ENCODE assay signal across 13 cellular contexts in genomic region chr12:113899844-113900471, GRCh38.
DNase-seq lines count a peak whose midpoint lies in the region; ATAC-seq lines count a peak whose summit lies in the region.
"Had no signal": no experiment of that assay in that cellular context is flagged by ENCODE, and none has a peak within 500 bp of the region (broad histone marks: within the 10 kb centered on the region; RNA-seq: fewer than 3 reads in every experiment).

No MANE protein-coding gene starts in this region.

- no peaks in the 10 kb centered on the region for H3K27me3 Mint-ChIP-seq in stimulated activated naive CD8-positive, alpha-beta T cell treated with anti-CD3 and anti-CD28 coated beads, Interleukin-15, amount 100 ng/mL, for 72 hours
- H3K27me3 Mint-ChIP-seq in activated T-helper 17 cell treated with anti-CD3 and anti-CD28 coated beads, Interleukin-2, amount 50 U/mL, for 72 hours, result no peaks in the 10 kb centered on the region

- no peaks in the 10 kb centered on the region for H3K4me1 Mint-ChIP-seq in stimulated activated naive CD8-positive, alpha-beta T cell treated with anti-CD3 and anti-CD28 coated beads, Interleukin-15, amount 100 ng/mL, for 72 hours
- peaks cover 10% of the 10 kb centered on the region for H3K4me1 Mint-ChIP-seq in activated T-helper 17 cell treated with anti-CD3 and anti-CD28 coated beads, Interleukin-2, amount 50 U/mL, for 72 hours

- no peak overlapping the region for H3K4me3 Mint-ChIP-seq in stimulated activated naive CD8-positive, alpha-beta T cell treated with anti-CD3 and anti-CD28 coated beads, Interleukin-15, amount 100 ng/mL, for 72 hours
- H3K4me3 Mint-ChIP-seq in activated T-helper 17 cell treated with anti-CD3 and anti-CD28 coated beads, Interleukin-2, amount 50 U/mL, for 72 hours, result no peak overlapping the region

- no peak for ATAC-seq in stimulated activated naive CD8-positive, alpha-beta T cell treated with anti-CD3 and anti-CD28 coated beads, Interleukin-15, amount 100 ng/mL, for 72 hours
- no peak for ATAC-seq in stimulated activated naive CD8-positive, alpha-beta T cell treated with anti-CD3 and anti-CD28 coated beads, Interleukin-15, Interleukin-2, amounts not matched to agents 100 U/mL and 50 U/mL, for 24 hours
- ATAC-seq in activated T-helper 17 cell treated with anti-CD3 and anti-CD28 coated beads, Interleukin-2, amount 50 U/mL, for 72 hours (replicated peaks), result no peak
- ATAC-seq in GM21526 (IDR thresholded peaks at IDR 0.05; ENCODE audit: low FRiP score, unreplicated experiment), result no peak

- no peaks in the 10 kb centered on the region for H3K9me3 Mint-ChIP-seq in stimulated activated naive CD8-positive, alpha-beta T cell treated with anti-CD3 and anti-CD28 coated beads, Interleukin-15, amount 100 ng/mL, for 72 hours
- H3K9me3 Mint-ChIP-seq in activated T-helper 17 cell treated with anti-CD3 and anti-CD28 coated beads, Interleukin-2, amount 50 U/mL, for 72 hours, result no peaks in the 10 kb centered on the region

- peak overlapping the region; percentile 84 to 96 for H3K27ac Mint-ChIP-seq in stimulated activated naive CD8-positive, alpha-beta T cell treated with anti-CD3 and anti-CD28 coated beads, Interleukin-15, amount 100 ng/mL, for 72 hours
- no peak overlapping the region for H3K27ac Mint-ChIP-seq in activated T-helper 17 cell treated with anti-CD3 and anti-CD28 coated beads, Interleukin-2, amount 50 U/mL, for 72 hours

- peaks cover 70% of the 10 kb centered on the region for H3K36me3 Mint-ChIP-seq in activated T-helper 17 cell treated with anti-CD3 and anti-CD28 coated beads, Interleukin-2, amount 50 U/mL, for 72 hours (ENCODE audit: low read depth)

- DNase-seq in stimulated activated naive CD8-positive, alpha-beta T cell treated with anti-CD3 and anti-CD28 coated beads, Interleukin-15, amount 100 ng/mL, for 72 hours, result no peak
- DNase-seq in stimulated activated naive CD8-positive, alpha-beta T cell treated with anti-CD3 and anti-CD28 coated beads, Interleukin-15, Interleukin-2, amounts not matched to agents 100 U/mL and 50 U/mL, for 24 hours, result no peak
- DNase-seq in SHP77 (lab: John Stamatoyannopoulos, UW) (peak; percentile 58 to 77), iPS-NIHi7 (ENCODE audit: extremely low spot score) (peak; percentile 33), NOMO-1 treated with dmso at 0.1 percent for 144 hours (lab: John Stamatoyannopoulos, UW; ENCODE audit: unreplicated experiment) (no peak), LoVo (ENCODE audit: low spot score) (no peak)
- DNase-seq: activated CD4-positive, alpha-beta T cell treated with anti-CD3 and anti-CD28 coated beads, Interleukin-2, amount 50 U/mL, for 1 hour; GDM1; NCI-H82; right cardiac atrium; tibial artery had no signal

Comparison
In these comparisons a context has a peak if more than half of its experiments do, and no peak if none do; other contexts are left out.
1. DNase-seq: peak in SHP77 (2 of 2) and iPS-NIHi7 (single experiment); none in stimulated activated naive CD8-positive, alpha-beta T cell treated with anti-CD3 and anti-CD28 coated beads, Interleukin-15, amount 100 ng/mL, for 72 hours (0 of 2), stimulated activated naive CD8-positive, alpha-beta T cell treated with anti-CD3 and anti-CD28 coated beads, Interleukin-15, Interleukin-2, amounts not matched to agents 100 U/mL and 50 U/mL, for 24 hours (single experiment), NOMO-1 treated with dmso at 0.1 percent for 144 hours (single experiment) and LoVo (single experiment).